ENCODE assay signal across 17 cellular contexts in genomic region chr16:30946671-30947532, GRCh38. TPM values are rescaled to one million over a fixed set of nuclear protein-coding genes. Genes with fewer than 3 reads are reported as not detected.
DNase-seq lines count a peak whose midpoint lies in the region; ATAC-seq, FAIRE-seq and TF ChIP-seq lines count a peak whose summit lies in the region.
"Had no signal": no experiment of that assay in that cellular context is flagged by ENCODE, and none has a peak within 500 bp of the region (broad histone marks: within the 10 kb centered on the region; RNA-seq: fewer than 3 reads in every experiment).

No MANE protein-coding gene starts in this region.

- no peaks in the 10 kb centered on the region for H3K79me2 ChIP-seq in H1 (ENCODE audit: control insufficient read depth in 1 of 2, insufficient read depth in 2 of 2, low read length in 2 of 2)

- H3K27ac ChIP-seq in H1 (ENCODE audit: low read depth, low read length) = peak overlapping the region; percentile 77
- peak overlapping the region; percentile 91 for H3K27ac ChIP-seq in mesodermal cell (ENCODE audit: low read depth, low read length, severe bottlenecking)
- peak overlapping the region in 3 of 4 donors; percentile 86 to 98 (median 92) for H3K27ac ChIP-seq in sigmoid colon

- no peak for FAIRE-seq in H1 (lab: Jason Lieb, UNC)
- FAIRE-seq: A549, urothelium cell line had no signal

- H3K9me3 ChIP-seq in H1 (ENCODE audit: insufficient read depth in 2 of 2, low read depth in 1 of 2, low read length in 1 of 2) (no peaks in the 10 kb centered on the region), mesodermal cell (ENCODE audit: control insufficient read depth, low read length) (no peaks in the 10 kb centered on the region), sigmoid colon (no peaks in the 10 kb centered on the region)
- H3K9me3 ChIP-seq: A549, stomach had no signal

- peak overlapping the region; percentile 78 for H4K5ac ChIP-seq in H1 (ENCODE audit: insufficient read length, low read depth, low read length)

- peak overlapping the region; percentile 79 for H4K91ac ChIP-seq in H1 (replicated peaks; ENCODE audit: insufficient read length, low read length)

- no peaks in the 10 kb centered on the region for H3K27me3 ChIP-seq in H1 (replicated peaks in 1 of 4; ENCODE audit: control insufficient read depth in 3 of 4, extremely low read depth in 1 of 4, insufficient read depth in 3 of 4, low read length in 3 of 4)
- no peaks in the 10 kb centered on the region for H3K27me3 ChIP-seq in sigmoid colon
- H3K27me3 ChIP-seq: stomach had no signal

- H2AFZ ChIP-seq in H1 (ENCODE audit: low read length) = no peak overlapping the region

- peak overlapping the region; percentile 32 for H3K56ac ChIP-seq in H1 (replicated peaks; ENCODE audit: insufficient read length, low read depth, low read length)

- TF ChIP-seq CTCF in H1 (IDR thresholded peaks at IDR 0.05; ENCODE audit: control extremely low read depth in 1 of 3, insufficient read depth in 1 of 3, low read depth in 1 of 3, low read length in 3 of 3) = no peak
- no peak for TF ChIP-seq CTCF in sigmoid colon (IDR thresholded peaks at IDR 0.05)
- TF ChIP-seq CTCF in omental fat pad (IDR thresholded peaks at IDR 0.05) = no peak

- H3K18ac ChIP-seq in H1 (ENCODE audit: extremely low read depth, low read length) = 0 out of 2 replicates have a peak overlapping the region, but pooled peaks have one; percentile 1

- WGBS in H1 (ENCODE audit: extremely low coverage in 1 of 2, insufficient coverage in 1 of 2, insufficient read length in 1 of 2, insufficient replicate concordance in 2 of 2, low coverage in 1 of 2, low lambda C conversion rate in 2 of 2, missing lambda C conversion rate in 1 of 2), 2 experiments = 82% methylated on average over 38 of the region's 38 CpGs; no CpG with 5 or more reads in 1 of the 2 experiments
- 85 to 90% methylated on average over 34 to 36 of the region's 38 CpGs for WGBS in mesodermal cell (ENCODE audit: insufficient coverage in 2 of 2), 2 experiments
- WGBS in sigmoid colon, 2 donors = 93 to 94% methylated on average over 38 of the region's 38 CpGs

- peak; percentile 60 for DNase-seq in Right ventricle myocardium inferior (ENCODE audit: missing footprints)
- no peak for DNase-seq in left cardiac atrium
- DNase-seq in H1 (ENCODE audit: low read depth in 1 of 2, low spot score in 2 of 2) = peak in 1 of 2 experiments; percentile 62
- no peak for DNase-seq in sigmoid colon
- no peak for DNase-seq in middle frontal gyrus (ENCODE audit: extremely low spot score, low spot score)
- no peak for DNase-seq in cerebellar nuclear complex (lab: John Stamatoyannopoulos, UW)
- DNase-seq in omental fat pad (ENCODE audit: low spot score) = no peak
- DNase-seq: activated B cell treated with CpG ODN at 0.5 μM for 24 hours, activated gamma-delta T cell, NCI-H2081 treated with DMSO at 0.1 percent for 48 hours, NCI-H526 treated with DMSO at 0.1 percent for 48 hours, stomach had no signal

- peak overlapping the region; percentile 96; the same call in 1 of the 2 replicates for H2BK12ac ChIP-seq in H1 (ENCODE audit: low read depth, low read length)

- H3K36me3 ChIP-seq in H1 (ENCODE audit: control insufficient read depth in 2 of 4, insufficient read depth in 4 of 4, low read length in 3 of 4) (peaks cover 10 to 21% (median 12%) of the 10 kb centered on the region in 4 experiments; a peak in 7 of 8 replicates), mesodermal cell (ENCODE audit: control insufficient read depth, insufficient read depth, low read length) (peaks cover 59% of the 10 kb centered on the region), sigmoid colon (peaks cover 0 to 31% (median 8%) of the 10 kb centered on the region in 4 donors)

- H2BK120ac ChIP-seq in H1 (replicated peaks; ENCODE audit: low read depth, low read length) = peak overlapping the region; percentile 47

- intact Hi-C loops in Right ventricle myocardium inferior (cut with DNase I) = no loop called here
- intact Hi-C loops in left cardiac atrium (cut with DNase I) = no loop called here
- intact Hi-C loops in sigmoid colon (cut with DNase I) = no loop called here

- H3K23ac ChIP-seq in H1 (ENCODE audit: insufficient read length) = no peak overlapping the region

- H2BK15ac ChIP-seq in H1 (ENCODE audit: low read length) = peak overlapping the region; percentile 40; the same call in 1 of the 2 replicates

- peak overlapping the region; percentile 1; the same call in 1 of the 2 replicates for H2AK5ac ChIP-seq in H1 (ENCODE audit: low read depth, low read length)

- no peak overlapping the region for H3K14ac ChIP-seq in H1 (ENCODE audit: insufficient read length)

- peak overlapping the region; percentile 31; the same call in 1 of the 2 replicates for H4K8ac ChIP-seq in H1 (ENCODE audit: extremely low read depth, insufficient read depth, low read length)

- TF ChIP-seq EP300 in H1 (IDR thresholded peaks at IDR 0.05; ENCODE audit: borderline replicate concordance in 1 of 2, low read depth in 2 of 2, low read length in 2 of 2) (no peak), sigmoid colon (IDR thresholded peaks at IDR 0.05) (no peak)

- peak overlapping the region; percentile 91; the same call in 1 of the 2 replicates for H2BK5ac ChIP-seq in H1 (ENCODE audit: low read depth, low read length)

- peak overlapping the region; percentile 72 to 85 for H3K4me2 ChIP-seq in H1 (ENCODE audit: insufficient read depth in 1 of 2, low read depth in 2 of 2, low read length in 2 of 2)
- H3K4me2 ChIP-seq: A549 had no signal

- H3K4me1 ChIP-seq in H1 (replicated peaks in 1 of 4; ENCODE audit: control insufficient read depth in 3 of 4, insufficient read depth in 4 of 4, low read length in 3 of 4) (peaks cover 0 to 37% (median 24%) of the 10 kb centered on the region in 4 experiments; a peak in 6 of 7 replicates), mesodermal cell (ENCODE audit: control insufficient read depth, insufficient read depth, low read length, poor library complexity, severe bottlenecking) (peaks cover 18% of the 10 kb centered on the region), sigmoid colon (peaks cover 0 to 42% (median 31%) of the 10 kb centered on the region in 4 donors)

- H2BK20ac ChIP-seq in H1 (ENCODE audit: low read length) = no peak overlapping the region

- H3K9ac ChIP-seq in H1 (replicated peaks in 1 of 4; ENCODE audit: extremely low read depth in 1 of 4, low read depth in 3 of 4, low read length in 3 of 4) = peak overlapping the region in 2 of 4 experiments; percentile 38 to 53; a peak in 4 of 7 replicates
- H3K9ac ChIP-seq: parathyroid adenoma had no signal

- H3K4ac ChIP-seq in H1 (replicated peaks; ENCODE audit: insufficient read length, low read depth, low read length) = no peak overlapping the region

- peaks cover 0 to 8% of the 10 kb centered on the region in 2 experiments for H4K20me1 ChIP-seq in H1 (replicated peaks in 1 of 2; ENCODE audit: control insufficient read depth in 1 of 2, insufficient read depth in 2 of 2, low read length in 2 of 2)

- H3K4me3 ChIP-seq in H1 (ENCODE audit: extremely low read depth in 1 of 4, insufficient read depth in 2 of 4, low read depth in 3 of 4, low read length in 4 of 4) (peak overlapping the region in 1 of 4 experiments; percentile 98; a peak in 2 of 8 replicates), mesodermal cell (ENCODE audit: extremely low read depth, insufficient read depth, low read length, poor library complexity, severe bottlenecking) (no peak overlapping the region), sigmoid colon (no peak overlapping the region)
- H3K4me3 ChIP-seq: A549 had no signal

- ATAC-seq in Right ventricle myocardium inferior (no peak), left cardiac atrium (no peak), omental fat pad (ENCODE audit: low FRiP score) (no peak)

- TF ChIP-seq POLR2A in H1 (IDR thresholded peaks at IDR 0.05; ENCODE audit: control extremely low read depth in 1 of 2, low read depth in 2 of 2, low read length in 2 of 2) (0 out of 3 replicates have a peak, but pooled peaks of 1 of the 2 experiments have one; percentile 21), sigmoid colon (IDR thresholded peaks at IDR 0.05) (no peak)

- no peaks in the 10 kb centered on the region for H3K79me1 ChIP-seq in H1 (ENCODE audit: low read depth, low read length)

- H3K23me2 ChIP-seq in H1 (ENCODE audit: low read depth, low read length) = peaks cover 12% of the 10 kb centered on the region

- CTCF ChIA-PET in H1 (lab: Charles Lee; ENCODE audit: partially characterized antibody) = interaction anchor here (2.6 kb wide), 1 partner anchor 11 kb away, joined by 19 read pairs; no protein-coding TSS in a partner anchor

- TF ChIP-seq RAD21 in H1 (IDR thresholded peaks at IDR 0.05 in 1 of 2, conservative IDR thresholded peaks at IDR 0.05 in 1 of 2; ENCODE audit: low read depth in 2 of 2, low read length in 2 of 2) = no peak

- POLR2A ChIA-PET in H1 (lab: Charles Lee; ENCODE audit: partially characterized antibody) = interaction anchor here (0.9 to 4.4 kb wide), 13 partner anchors 10 to 233 kb away, joined by 3 to 23 read pairs (median 4); partner anchors contain the start of genes FBXL19, FUS and SETD1A

RNA-seq across cellular contexts. Expression of gene ORAI3, which starts 2.0 kb away (rescaled TPM):
- total RNA-seq in Right ventricle myocardium inferior = 11.4 TPM
- total RNA-seq in left cardiac atrium = 10 to 100 TPM in 1 of 2 donors, 1 to 10 TPM in 1; 8.8 to 14.2 TPM
- 8.7 and 10.0 TPM in 2 replicates for total RNA-seq in H1 (2021; fragmentation: NEBNext Ultra II Directional; extraction: Animal tissue kit (Norgen Biotek cat#: 25700))
- 24.5 and 26.8 TPM in 2 replicates for polyA plus RNA-seq in H1 (2011; rRNA removed)
- polyA plus RNA-seq in H1 (2011; cell fraction: cytosol; rRNA removed) = 15.8 TPM
- polyA plus RNA-seq in H1 (2011; cell fraction: nucleus; rRNA removed) = 15.7 TPM
- 6.0 to 11.3 TPM (median 9.0 TPM) in 4 replicates for polyA plus RNA-seq in H1 (2012, experiment 1 of 2)
- 10.6 TPM for polyA plus RNA-seq in H1 (2012, experiment 2 of 2)
- 10.8 TPM for polyA plus RNA-seq in H1 (2013, experiment 1 of 2)
- polyA plus RNA-seq in H1 (2013, experiment 2 of 2) = 13.1 TPM
- polyA minus RNA-seq in H1 (2011; rRNA and poly(A)+ RNA removed) = 11.8 and 13.4 TPM in 2 replicates
- polyA minus RNA-seq in H1 (2011; cell fraction: cytosol; rRNA and poly(A)+ RNA removed) = 6.5 TPM
- polyA minus RNA-seq in H1 (2011; cell fraction: nucleus; rRNA and poly(A)+ RNA removed) = 8.5 TPM
- polyA plus RNA-seq in mesodermal cell (2013, experiment 1 of 2) = 32.5 TPM
- polyA plus RNA-seq in mesodermal cell (2013, experiment 2 of 2) = 27.7 TPM
- total RNA-seq in sigmoid colon = 10 to 100 TPM; 33.3 to 43.3 (median 40.5) TPM
- polyA plus RNA-seq in sigmoid colon = 10 to 100 TPM in 2 of 3 donors, 1 to 10 TPM in 1; 8.6 to 16.1 (median 15.6) TPM
- total RNA-seq in omental fat pad = 10 to 100 TPM; 15.5 to 42.6 (median 33.9) TPM

RNA-seq across cellular contexts. Expression of gene SETD1A, which starts 10.7 kb away (rescaled TPM):
- total RNA-seq in Right ventricle myocardium inferior (9.4 TPM), left cardiac atrium (10 to 100 TPM in 1 of 2 donors, 1 to 10 TPM in 1; 9.2 to 10.9 TPM), sigmoid colon (10 to 100 TPM in 1 of 4 donors, 1 to 10 TPM in 3; 5.0 to 16.0 (median 7.1) TPM), omental fat pad (10 to 100 TPM in 2 of 4 donors, 1 to 10 TPM in 2; 5.3 to 13.6 (median 9.2) TPM)
- 29.0 and 29.6 TPM in 2 replicates for total RNA-seq in H1 (2021; fragmentation: NEBNext Ultra II Directional; extraction: Animal tissue kit (Norgen Biotek cat#: 25700))
- polyA plus RNA-seq in H1 (2011; rRNA removed) (4.8 and 8.3 TPM in 2 replicates), sigmoid colon (10 to 100 TPM in 1 of 3 donors, 1 to 10 TPM in 2; 2.4 to 13.1 (median 3.2) TPM)
- 3.2 TPM for polyA plus RNA-seq in H1 (2011; cell fraction: cytosol; rRNA removed)
- polyA plus RNA-seq in H1 (2011; cell fraction: nucleus; rRNA removed) = 20.7 TPM
- 23.3 to 31.8 TPM (median 27.5 TPM) in 4 replicates for polyA plus RNA-seq in H1 (2012, experiment 1 of 2)
- polyA plus RNA-seq in H1 (2012, experiment 2 of 2) = 13.9 TPM
- polyA plus RNA-seq in H1 (2013, experiment 1 of 2) = 18.4 TPM
- 18.0 TPM for polyA plus RNA-seq in H1 (2013, experiment 2 of 2)
- 3.2 and 4.1 TPM in 2 replicates for polyA minus RNA-seq in H1 (2011; rRNA and poly(A)+ RNA removed)
- 8.7 TPM for polyA minus RNA-seq in H1 (2011; cell fraction: cytosol; rRNA and poly(A)+ RNA removed)
- 9.1 TPM for polyA minus RNA-seq in H1 (2011; cell fraction: nucleus; rRNA and poly(A)+ RNA removed)
- 15.9 TPM for polyA plus RNA-seq in mesodermal cell (2013, experiment 1 of 2)
- 13.6 TPM for polyA plus RNA-seq in mesodermal cell (2013, experiment 2 of 2)

RNA-seq across cellular contexts. Expression of gene FBXL19, which starts 23.5 kb away (rescaled TPM):
- 6.3 TPM for total RNA-seq in Right ventricle myocardium inferior
- total RNA-seq in left cardiac atrium = 10 to 100 TPM in 1 of 2 donors, 1 to 10 TPM in 1; 6.4 to 10.1 TPM
- total RNA-seq in H1 (2021; fragmentation: NEBNext Ultra II Directional; extraction: Animal tissue kit (Norgen Biotek cat#: 25700)) = 72.2 and 74.8 TPM in 2 replicates
- 47.2 and 77.3 TPM in 2 replicates for polyA plus RNA-seq in H1 (2011; rRNA removed)
- 36.7 TPM for polyA plus RNA-seq in H1 (2011; cell fraction: cytosol; rRNA removed)
- 70.9 TPM for polyA plus RNA-seq in H1 (2011; cell fraction: nucleus; rRNA removed)
- polyA plus RNA-seq in H1 (2012, experiment 1 of 2) = 35.8 to 54.6 TPM (median 48.7 TPM) in 4 replicates
- 41.4 TPM for polyA plus RNA-seq in H1 (2012, experiment 2 of 2)
- polyA plus RNA-seq in H1 (2013, experiment 1 of 2) = 42.8 TPM
- 45.1 TPM for polyA plus RNA-seq in H1 (2013, experiment 2 of 2)
- polyA minus RNA-seq in H1 (2011; rRNA and poly(A)+ RNA removed) = 9.9 and 13.9 TPM in 2 replicates
- 46.6 TPM for polyA minus RNA-seq in H1 (2011; cell fraction: cytosol; rRNA and poly(A)+ RNA removed)
- polyA minus RNA-seq in H1 (2011; cell fraction: nucleus; rRNA and poly(A)+ RNA removed) = 25.4 TPM
- polyA plus RNA-seq in mesodermal cell (2013, experiment 1 of 2) = 46.4 TPM
- 39.9 TPM for polyA plus RNA-seq in mesodermal cell (2013, experiment 2 of 2)
- 10 to 100 TPM in 3 of 4 donors, 1 to 10 TPM in 1; 7.9 to 18.3 (median 13.0) TPM for total RNA-seq in sigmoid colon
- polyA plus RNA-seq in sigmoid colon = 10 to 100 TPM in 1 of 3 donors, 1 to 10 TPM in 2; 3.0 to 32.7 (median 8.3) TPM
- total RNA-seq in omental fat pad = 1 to 10 TPM; 4.7 to 9.1 (median 6.9) TPM

RNA-seq across cellular contexts. Expression of gene HSD3B7, which starts 38.1 kb away (rescaled TPM):
- total RNA-seq in Right ventricle myocardium inferior = 7.0 TPM
- 1 to 10 TPM; 9.8 to 10.0 TPM for total RNA-seq in left cardiac atrium
- total RNA-seq in H1 (2021; fragmentation: NEBNext Ultra II Directional; extraction: Animal tissue kit (Norgen Biotek cat#: 25700)) = 2.9 and 3.1 TPM in 2 replicates
- 6.6 and 9.8 TPM in 2 replicates for polyA plus RNA-seq in H1 (2011; rRNA removed)
- 5.6 TPM for polyA plus RNA-seq in H1 (2011; cell fraction: cytosol; rRNA removed)
- polyA plus RNA-seq in H1 (2011; cell fraction: nucleus; rRNA removed) = 9.9 TPM
- polyA plus RNA-seq in H1 (2012, experiment 1 of 2) = 1.2 to 4.1 TPM (median 3.8 TPM) in 4 replicates
- 5.2 TPM for polyA plus RNA-seq in H1 (2012, experiment 2 of 2)
- polyA plus RNA-seq in H1 (2013, experiment 1 of 2) = 2.6 TPM
- polyA plus RNA-seq in H1 (2013, experiment 2 of 2) = 2.5 TPM
- 2.3 and 2.9 TPM in 2 replicates for polyA minus RNA-seq in H1 (2011; rRNA and poly(A)+ RNA removed)
- polyA minus RNA-seq in H1 (2011; cell fraction: cytosol; rRNA and poly(A)+ RNA removed) = 1.7 TPM
- 2.2 TPM for polyA minus RNA-seq in H1 (2011; cell fraction: nucleus; rRNA and poly(A)+ RNA removed)
- 2.4 TPM for polyA plus RNA-seq in mesodermal cell (2013, experiment 1 of 2)
- polyA plus RNA-seq in mesodermal cell (2013, experiment 2 of 2) = 1.6 TPM
- 10 to 100 TPM; 14.6 to 16.1 (median 15.5) TPM for total RNA-seq in sigmoid colon
- 10 to 100 TPM in 2 of 3 donors, 1 to 10 TPM in 1; 9.0 to 36.1 (median 13.6) TPM for polyA plus RNA-seq in sigmoid colon
- 10 to 100 TPM; 23.2 to 45.3 (median 33.0) TPM for total RNA-seq in omental fat pad

RNA-seq across cellular contexts. Expression of gene CTF1, which starts 50.5 kb away (rescaled TPM):
- total RNA-seq in Right ventricle myocardium inferior (8.7 TPM), left cardiac atrium (1 to 10 TPM; 6.8 to 7.3 TPM), sigmoid colon (1 to 10 TPM; 2.3 to 6.9 (median 4.9) TPM), omental fat pad (1 to 10 TPM; 1.7 to 3.5 (median 2.3) TPM)
- 0.77 and 0.97 TPM in 2 replicates for total RNA-seq in H1 (2021; fragmentation: NEBNext Ultra II Directional; extraction: Animal tissue kit (Norgen Biotek cat#: 25700))
- polyA plus RNA-seq in H1 (2011; rRNA removed) (3.4 and 5.0 TPM in 2 replicates), sigmoid colon (1 to 10 TPM in 2 of 3 donors, under 1 TPM in 1; 0.46 to 3.6 (median 1.5) TPM)
- polyA plus RNA-seq in H1 (2011; cell fraction: cytosol; rRNA removed) = 1.3 TPM
- 3.2 TPM for polyA plus RNA-seq in H1 (2011; cell fraction: nucleus; rRNA removed)
- 0.50 to 1.1 TPM (median 1.00 TPM) in 4 replicates for polyA plus RNA-seq in H1 (2012, experiment 1 of 2)
- 1.0 TPM for polyA plus RNA-seq in H1 (2012, experiment 2 of 2)
- polyA plus RNA-seq in H1 (2013, experiment 1 of 2) = 1.3 TPM
- 1.6 TPM for polyA plus RNA-seq in H1 (2013, experiment 2 of 2)
- 0.71 and 1.3 TPM in 2 replicates for polyA minus RNA-seq in H1 (2011; rRNA and poly(A)+ RNA removed)
- polyA minus RNA-seq in H1 (2011; cell fraction: cytosol; rRNA and poly(A)+ RNA removed) = 0.66 TPM
- polyA minus RNA-seq in H1 (2011; cell fraction: nucleus; rRNA and poly(A)+ RNA removed) = 2.3 TPM
- polyA plus RNA-seq in mesodermal cell (2013, experiment 1 of 2) = 5.8 TPM
- 5.4 TPM for polyA plus RNA-seq in mesodermal cell (2013, experiment 2 of 2)
- polyA plus RNA-seq: CD14-positive monocyte had no signal
